In the genomic region with DNA sequence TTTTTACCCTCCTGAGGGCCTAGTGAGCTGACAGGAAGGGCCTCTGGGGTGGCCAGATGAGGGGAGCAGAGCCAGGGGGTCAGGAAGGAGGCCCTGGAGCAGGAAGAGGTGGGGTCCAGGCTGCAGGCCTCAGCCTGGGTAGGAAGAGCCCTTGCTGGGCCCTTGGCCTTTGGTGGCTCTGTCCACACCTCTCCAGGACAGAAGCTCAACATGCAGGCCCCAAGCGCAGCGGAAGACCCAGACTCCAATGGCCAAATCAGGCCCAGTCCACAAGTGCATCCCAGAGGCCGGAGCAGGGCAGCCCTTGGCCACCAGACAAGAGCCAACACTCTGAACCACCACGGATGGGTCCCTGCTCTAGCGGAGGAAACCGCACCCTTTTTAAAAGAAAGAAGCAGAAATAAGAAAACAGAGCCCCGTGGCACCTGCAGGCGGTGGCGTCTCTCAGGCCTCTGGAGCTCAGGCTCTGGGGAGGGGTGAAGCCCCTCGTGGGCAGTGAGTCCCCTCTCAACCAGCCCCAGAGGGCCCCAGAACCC, we compare ENCODE assay signal across 1 cellular context.
TF ChIP-seq lines count a peak whose summit lies in the region.

No MANE protein-coding gene starts in this region.

TF ChIP-seq in WTC11, 78 proteins besides CTCF, POLR2A, EP300 and RAD21 (continued from another document):
- TF ChIP-seq, protein P1, sequence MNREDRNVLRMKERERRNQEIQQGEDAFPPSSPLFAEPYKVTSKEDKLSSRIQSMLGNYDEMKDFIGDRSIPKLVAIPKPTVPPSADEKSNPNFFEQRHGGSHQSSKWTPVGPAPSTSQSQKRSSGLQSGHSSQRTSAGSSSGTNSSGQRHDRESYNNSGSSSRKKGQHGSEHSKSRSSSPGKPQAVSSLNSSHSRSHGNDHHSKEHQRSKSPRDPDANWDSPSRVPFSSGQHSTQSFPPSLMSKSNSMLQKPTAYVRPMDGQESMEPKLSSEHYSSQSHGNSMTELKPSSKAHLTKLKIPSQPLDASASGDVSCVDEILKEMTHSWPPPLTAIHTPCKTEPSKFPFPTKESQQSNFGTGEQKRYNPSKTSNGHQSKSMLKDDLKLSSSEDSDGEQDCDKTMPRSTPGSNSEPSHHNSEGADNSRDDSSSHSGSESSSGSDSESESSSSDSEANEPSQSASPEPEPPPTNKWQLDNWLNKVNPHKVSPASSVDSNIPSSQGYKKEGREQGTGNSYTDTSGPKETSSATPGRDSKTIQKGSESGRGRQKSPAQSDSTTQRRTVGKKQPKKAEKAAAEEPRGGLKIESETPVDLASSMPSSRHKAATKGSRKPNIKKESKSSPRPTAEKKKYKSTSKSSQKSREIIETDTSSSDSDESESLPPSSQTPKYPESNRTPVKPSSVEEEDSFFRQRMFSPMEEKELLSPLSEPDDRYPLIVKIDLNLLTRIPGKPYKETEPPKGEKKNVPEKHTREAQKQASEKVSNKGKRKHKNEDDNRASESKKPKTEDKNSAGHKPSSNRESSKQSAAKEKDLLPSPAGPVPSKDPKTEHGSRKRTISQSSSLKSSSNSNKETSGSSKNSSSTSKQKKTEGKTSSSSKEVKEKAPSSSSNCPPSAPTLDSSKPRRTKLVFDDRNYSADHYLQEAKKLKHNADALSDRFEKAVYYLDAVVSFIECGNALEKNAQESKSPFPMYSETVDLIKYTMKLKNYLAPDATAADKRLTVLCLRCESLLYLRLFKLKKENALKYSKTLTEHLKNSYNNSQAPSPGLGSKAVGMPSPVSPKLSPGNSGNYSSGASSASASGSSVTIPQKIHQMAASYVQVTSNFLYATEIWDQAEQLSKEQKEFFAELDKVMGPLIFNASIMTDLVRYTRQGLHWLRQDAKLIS (CRISPR knock-in tag; IDR thresholded peaks at IDR 0.05; ENCODE audit: borderline replicate concordance): no peak
- no peak for TF ChIP-seq NR2C2 (CRISPR knock-in tag; IDR thresholded peaks at IDR 0.05)
- no peak for TF ChIP-seq GABPB1 (CRISPR knock-in tag; IDR thresholded peaks at IDR 0.05)
- TF ChIP-seq KAT7 (CRISPR knock-in tag; IDR thresholded peaks at IDR 0.05; ENCODE audit: borderline replicate concordance): no peak
- TF ChIP-seq ZBTB21 (CRISPR knock-in tag; IDR thresholded peaks at IDR 0.05; ENCODE audit: borderline replicate concordance): no peak
- TF ChIP-seq CBFB (CRISPR knock-in tag; IDR thresholded peaks at IDR 0.05; ENCODE audit: low read depth): no peak
- no peak for TF ChIP-seq ZNF423 (CRISPR knock-in tag; IDR thresholded peaks at IDR 0.05)
- TF ChIP-seq ZNF671 (CRISPR knock-in tag; IDR thresholded peaks at IDR 0.05): no peak
- TF ChIP-seq ESRRA (CRISPR knock-in tag; IDR thresholded peaks at IDR 0.05; ENCODE audit: borderline replicate concordance): no peak
- no peak for TF ChIP-seq ZNF416 (CRISPR knock-in tag; IDR thresholded peaks at IDR 0.05)
- TF ChIP-seq, protein P2, sequence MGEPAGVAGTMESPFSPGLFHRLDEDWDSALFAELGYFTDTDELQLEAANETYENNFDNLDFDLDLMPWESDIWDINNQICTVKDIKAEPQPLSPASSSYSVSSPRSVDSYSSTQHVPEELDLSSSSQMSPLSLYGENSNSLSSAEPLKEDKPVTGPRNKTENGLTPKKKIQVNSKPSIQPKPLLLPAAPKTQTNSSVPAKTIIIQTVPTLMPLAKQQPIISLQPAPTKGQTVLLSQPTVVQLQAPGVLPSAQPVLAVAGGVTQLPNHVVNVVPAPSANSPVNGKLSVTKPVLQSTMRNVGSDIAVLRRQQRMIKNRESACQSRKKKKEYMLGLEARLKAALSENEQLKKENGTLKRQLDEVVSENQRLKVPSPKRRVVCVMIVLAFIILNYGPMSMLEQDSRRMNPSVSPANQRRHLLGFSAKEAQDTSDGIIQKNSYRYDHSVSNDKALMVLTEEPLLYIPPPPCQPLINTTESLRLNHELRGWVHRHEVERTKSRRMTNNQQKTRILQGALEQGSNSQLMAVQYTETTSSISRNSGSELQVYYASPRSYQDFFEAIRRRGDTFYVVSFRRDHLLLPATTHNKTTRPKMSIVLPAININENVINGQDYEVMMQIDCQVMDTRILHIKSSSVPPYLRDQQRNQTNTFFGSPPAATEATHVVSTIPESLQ (CRISPR knock-in tag; IDR thresholded peaks at IDR 0.05): no peak
- TF ChIP-seq FOXP1 (CRISPR knock-in tag; IDR thresholded peaks at IDR 0.05; ENCODE audit: borderline replicate concordance): no peak
